Comparison of ENCODE assay signal across 1 cellular context in the genomic region with DNA sequence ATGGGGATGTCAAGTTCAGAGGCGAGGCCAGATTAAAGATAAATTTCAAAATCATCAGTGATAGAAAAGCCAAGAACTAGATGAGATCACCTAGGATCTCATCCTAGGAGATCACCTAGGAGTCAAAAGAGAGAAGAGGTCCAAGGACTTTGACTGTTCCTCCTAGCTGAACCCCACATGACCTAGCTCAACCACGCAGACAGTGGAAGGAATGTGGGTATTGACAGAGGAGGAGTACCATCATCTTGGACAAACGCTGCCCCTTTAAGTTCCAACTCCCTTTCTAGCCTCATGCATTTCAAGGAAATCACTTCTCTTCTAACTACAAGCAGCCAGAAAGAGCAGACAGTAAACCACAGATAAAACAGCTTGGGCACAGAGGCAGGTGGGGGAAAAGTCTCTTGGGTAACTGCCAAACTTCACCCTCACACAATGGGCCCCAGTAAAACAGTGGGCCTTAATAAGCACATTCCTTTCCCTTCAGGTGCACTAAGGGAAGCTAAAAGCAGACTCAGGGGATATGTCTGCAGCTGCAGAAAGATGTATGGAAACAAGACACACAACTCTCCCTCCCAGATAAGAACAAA.
A peak's percentile ranks its signal among the peaks of the same experiment; 100 is the strongest.
TF ChIP-seq lines count a peak whose summit lies in the region.

No MANE protein-coding gene starts in this region.

TF ChIP-seq in K562, 482 proteins besides CTCF, POLR2A, EP300 and RAD21:
- TF ChIP-seq CTBP1 (IDR thresholded peaks at IDR 0.05; ENCODE audit: borderline replicate concordance) (peak; percentile 32; the same call in 1 of the 2 replicates), NELFE (IDR thresholded peaks at IDR 0.05; ENCODE audit: insufficient read depth, insufficient read length) (no peak), MTA3 (IDR thresholded peaks at IDR 0.05; ENCODE audit: borderline replicate concordance) (no peak), MAFK (IDR thresholded peaks at IDR 0.05; ENCODE audit: low read length) (no peak), PHF8 (IDR thresholded peaks at IDR 0.05; ENCODE audit: borderline replicate concordance, low read length) (no peak), NFIC (IDR thresholded peaks at IDR 0.05) (peak; percentile 43; the same call in 1 of the 2 replicates), CREM (IDR thresholded peaks at IDR 0.05; ENCODE audit: low read depth) (no peak)
- TF ChIP-seq, protein P1, sequence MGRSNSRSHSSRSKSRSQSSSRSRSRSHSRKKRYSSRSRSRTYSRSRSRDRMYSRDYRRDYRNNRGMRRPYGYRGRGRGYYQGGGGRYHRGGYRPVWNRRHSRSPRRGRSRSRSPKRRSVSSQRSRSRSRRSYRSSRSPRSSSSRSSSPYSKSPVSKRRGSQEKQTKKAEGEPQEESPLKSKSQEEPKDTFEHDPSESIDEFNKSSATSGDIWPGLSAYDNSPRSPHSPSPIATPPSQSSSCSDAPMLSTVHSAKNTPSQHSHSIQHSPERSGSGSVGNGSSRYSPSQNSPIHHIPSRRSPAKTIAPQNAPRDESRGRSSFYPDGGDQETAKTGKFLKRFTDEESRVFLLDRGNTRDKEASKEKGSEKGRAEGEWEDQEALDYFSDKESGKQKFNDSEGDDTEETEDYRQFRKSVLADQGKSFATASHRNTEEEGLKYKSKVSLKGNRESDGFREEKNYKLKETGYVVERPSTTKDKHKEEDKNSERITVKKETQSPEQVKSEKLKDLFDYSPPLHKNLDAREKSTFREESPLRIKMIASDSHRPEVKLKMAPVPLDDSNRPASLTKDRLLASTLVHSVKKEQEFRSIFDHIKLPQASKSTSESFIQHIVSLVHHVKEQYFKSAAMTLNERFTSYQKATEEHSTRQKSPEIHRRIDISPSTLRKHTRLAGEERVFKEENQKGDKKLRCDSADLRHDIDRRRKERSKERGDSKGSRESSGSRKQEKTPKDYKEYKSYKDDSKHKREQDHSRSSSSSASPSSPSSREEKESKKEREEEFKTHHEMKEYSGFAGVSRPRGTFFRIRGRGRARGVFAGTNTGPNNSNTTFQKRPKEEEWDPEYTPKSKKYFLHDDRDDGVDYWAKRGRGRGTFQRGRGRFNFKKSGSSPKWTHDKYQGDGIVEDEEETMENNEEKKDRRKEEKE (IDR thresholded peaks at IDR 0.05; ENCODE audit: borderline replicate concordance in 1 of 2, control insufficient read depth in 1 of 2, low read depth in 2 of 2, low read length in 1 of 2), result no peak
